13 cellular contexts compared by ENCODE assay signal in genomic region chr18:58338961-58339722, GRCh38.
DNase-seq lines count a peak whose midpoint lies in the region; ATAC-seq and TF ChIP-seq lines count a peak whose summit lies in the region.
"Had no signal": no experiment of that assay in that cellular context is flagged by ENCODE, and none has a peak within 500 bp of the region (broad histone marks: within the 10 kb centered on the region; RNA-seq: fewer than 3 reads in every experiment).

No MANE protein-coding gene starts in this region.

- no peak for TF ChIP-seq POLR2A in uterus (IDR thresholded peaks at IDR 0.05)

- no peak overlapping the region for H3K27ac ChIP-seq in uterus
- H3K27ac ChIP-seq: HL-60 had no signal

- H3K36me3 Mint-ChIP-seq in osteocyte (ENCODE audit: unreplicated experiment): peaks cover 25% of the 10 kb centered on the region

- H3K4me1 Mint-ChIP-seq in osteocyte (ENCODE audit: unreplicated experiment): peaks cover 19% of the 10 kb centered on the region
- H3K4me1 Mint-ChIP-seq: naive B cell had no signal

- H3K27me3 Mint-ChIP-seq in osteocyte (ENCODE audit: unreplicated experiment): no peaks in the 10 kb centered on the region
- H3K27me3 Mint-ChIP-seq: naive B cell; stimulated activated naive CD8-positive, alpha-beta T cell treated with anti-CD3 and anti-CD28 coated beads, Interleukin-15, Interleukin-2, amounts not matched to agents 100 ng/mL and 50 ng/mL, for 24 hours had no signal

- H3K4me3 ChIP-seq in H7 (ENCODE audit: insufficient read depth, low read depth, low read length) (peak overlapping the region; percentile 25), fibroblast of the aortic adventitia (ENCODE audit: low read depth, low read length) (no peak overlapping the region), uterus (no peak overlapping the region)

- H3K9me3 ChIP-seq in uterus: no peaks in the 10 kb centered on the region

- no peak for ATAC-seq in GM19397 (IDR thresholded peaks at IDR 0.05; ENCODE audit: unreplicated experiment)
- ATAC-seq: activated T-cell treated with anti-CD3 and anti-CD28 coated beads, Interleukin-2, amount 50 U/mL, for 4 hours had no signal

- TF ChIP-seq CTCF in fibroblast of the aortic adventitia (IDR thresholded peaks at IDR 0.05; ENCODE audit: insufficient read depth, low read length) (no peak), osteocyte (IDR thresholded peaks at IDR 0.05) (no peak), uterus (IDR thresholded peaks at IDR 0.05) (no peak)

- intact Hi-C loops in uterus (cut with DNase I; ENCODE audit: low total_unique reads): no loop called here

- H3K4me1 ChIP-seq in uterus: peaks cover 0 to 5% of the 10 kb centered on the region in 2 donors

- peaks cover 4% of the 10 kb centered on the region for H3K36me3 ChIP-seq in H7 (replicated peaks; ENCODE audit: control insufficient read depth, insufficient read depth, low read length)
- no peaks in the 10 kb centered on the region for H3K36me3 ChIP-seq in uterus

- no peak overlapping the region for H3K4me3 Mint-ChIP-seq in osteocyte (ENCODE audit: unreplicated experiment)
- H3K4me3 Mint-ChIP-seq: activated T-cell treated with anti-CD3 and anti-CD28 coated beads, Interleukin-2, amount 50 U/mL, for 4 hours; naive B cell; stimulated activated naive CD8-positive, alpha-beta T cell treated with anti-CD3 and anti-CD28 coated beads, Interleukin-15, Interleukin-2, amounts not matched to agents 100 ng/mL and 50 ng/mL, for 24 hours had no signal

- no peaks in the 10 kb centered on the region for H3K27me3 ChIP-seq in H7 (ENCODE audit: control insufficient read depth, insufficient read depth, low read length)
- H3K27me3 ChIP-seq in uterus: no peaks in the 10 kb centered on the region

- peak overlapping the region; percentile 74 for H3K27ac Mint-ChIP-seq in osteocyte (ENCODE audit: unreplicated experiment)
- H3K27ac Mint-ChIP-seq: naive B cell; stimulated activated naive CD8-positive, alpha-beta T cell treated with anti-CD3 and anti-CD28 coated beads, Interleukin-15, Interleukin-2, amounts not matched to agents 100 ng/mL and 50 ng/mL, for 24 hours had no signal

- no peaks in the 10 kb centered on the region for H3K9me3 Mint-ChIP-seq in osteocyte (ENCODE audit: unreplicated experiment)
- H3K9me3 Mint-ChIP-seq: activated T-cell treated with anti-CD3 and anti-CD28 coated beads, Interleukin-2, amount 50 U/mL, for 4 hours; naive B cell; stimulated activated naive CD8-positive, alpha-beta T cell treated with anti-CD3 and anti-CD28 coated beads, Interleukin-15, Interleukin-2, amounts not matched to agents 100 ng/mL and 50 ng/mL, for 24 hours had no signal

- DNase-seq in H7 (peak; percentile 73), NCI-H748 treated with DMSO at 0.1 percent for 48 hours (lab: John Stamatoyannopoulos, UW) (peak; percentile 16), fibroblast of the aortic adventitia (ENCODE audit: low read depth) (peak; percentile 9), osteocyte (ENCODE audit: extremely low spot score, unreplicated experiment) (no peak), DMS53 (lab: John Stamatoyannopoulos, UW) (no peak), uterus (no peak), MV-4-11 (lab: John Stamatoyannopoulos, UW) (no peak)
- DNase-seq: activated T-cell treated with anti-CD3 and anti-CD28 coated beads, Interleukin-2, amount 50 U/mL, for 4 hours; naive B cell; NCI-H1048 had no signal

Comparison
In these comparisons a context has a peak if more than half of its experiments do, and no peak if none do; other contexts are left out.
1. DNase-seq: peak in H7 (single experiment), NCI-H748 treated with DMSO at 0.1 percent for 48 hours (single experiment) and fibroblast of the aortic adventitia (single experiment); none in osteocyte (single experiment), DMS53 (single experiment), uterus (0 of 2) and MV-4-11 (single experiment).